In genomic region chrX:9885150-9885549, GRCh38 we compare ENCODE assay signal across 8 cellular contexts.
DNase-seq lines count a peak whose midpoint lies in the region; ATAC-seq, FAIRE-seq and TF ChIP-seq lines count a peak whose summit lies in the region.

No MANE protein-coding gene starts in this region.

- H3K36me3 ChIP-seq in small intestine (ENCODE audit: control insufficient read depth in 2 of 2, insufficient read depth in 2 of 2, low read length in 2 of 2): no peaks in the 10 kb centered on the region

- TF ChIP-seq EP300 in Ishikawa (IDR thresholded peaks at IDR 0.05; ENCODE audit: borderline replicate concordance): no peak

- H3K4me3 ChIP-seq in small intestine (ENCODE audit: low read depth in 1 of 2, low read length in 2 of 2): no peak overlapping the region

- H3K9me3 Mint-ChIP-seq in activated naive CD4-positive, alpha-beta T cell treated with anti-CD3 and anti-CD28 coated beads, Interleukin-2, amount 50 U/mL, for 72 hours: no peaks in the 10 kb centered on the region

- H3K4me1 ChIP-seq in small intestine (ENCODE audit: control insufficient read depth in 2 of 2, insufficient read depth in 1 of 2, low read depth in 1 of 2, low read length in 1 of 2): no peaks in the 10 kb centered on the region

- 8 to 16% (median 10%) methylated on average over 8 of the region's 8 CpGs for WGBS in small intestine, 3 donors

- no peaks in the 10 kb centered on the region for H3K27me3 ChIP-seq in small intestine (ENCODE audit: control insufficient read depth in 2 of 2, insufficient read depth in 2 of 2, low read length in 2 of 2)

- peak; percentile 70 for DNase-seq in AG20443 (ENCODE audit: low spot score)
- DNase-seq in SK-N-DZ (ENCODE audit: low spot score): peak; percentile 51
- DNase-seq in activated naive CD4-positive, alpha-beta T cell treated with anti-CD3 and anti-CD28 coated beads, Interleukin-2, amount 50 U/mL, for 72 hours (ENCODE audit: low spot score in 2 of 2): peak in 1 of 2 donors; percentile 41
- DNase-seq in left ventricle myocardium superior: peak; percentile 68
- DNase-seq in small intestine: peak; percentile 54

- intact Hi-C loops in left ventricle myocardium superior (cut with micrococcal nuclease): no loop called here

- TF ChIP-seq RAD21 in Ishikawa (IDR thresholded peaks at IDR 0.05; ENCODE audit: low read depth): peak; percentile 73

- H3K27ac ChIP-seq in small intestine (ENCODE audit: low read depth in 1 of 2, low read length in 1 of 2): no peak overlapping the region

- H3K27ac Mint-ChIP-seq in activated naive CD4-positive, alpha-beta T cell treated with anti-CD3 and anti-CD28 coated beads, Interleukin-2, amount 50 U/mL, for 72 hours: no peak overlapping the region

- FAIRE-seq in small intestine (lab: Jason Lieb, UNC): no peak

- peak; percentile 86 for ATAC-seq in GM18867 (IDR thresholded peaks at IDR 0.05; ENCODE audit: unreplicated experiment)
- ATAC-seq in activated naive CD4-positive, alpha-beta T cell treated with anti-CD3 and anti-CD28 coated beads, Interleukin-2, amount 50 U/mL, for 72 hours: peak; percentile 75 to 92
- ATAC-seq in left ventricle myocardium superior: peak; percentile 75
- ATAC-seq in HG02759 (IDR thresholded peaks at IDR 0.05; ENCODE audit: unreplicated experiment): no peak

- H3K9me3 ChIP-seq in small intestine (ENCODE audit: control insufficient read depth, low read depth): no peaks in the 10 kb centered on the region

- H3K36me3 Mint-ChIP-seq in activated naive CD4-positive, alpha-beta T cell treated with anti-CD3 and anti-CD28 coated beads, Interleukin-2, amount 50 U/mL, for 72 hours: no peaks in the 10 kb centered on the region

TF ChIP-seq in Ishikawa, 13 proteins besides CTCF, POLR2A, EP300 and RAD21:
- TF ChIP-seq TCF12 (IDR thresholded peaks at IDR 0.05; ENCODE audit: low read depth) (no peak), TAF1 (IDR thresholded peaks at IDR 0.05; ENCODE audit: low read depth) (no peak), NFIC (IDR thresholded peaks at IDR 0.05) (no peak), REST (IDR thresholded peaks at IDR 0.05; ENCODE audit: low read depth) (no peak), FOXM1 (IDR thresholded peaks at IDR 0.05; ENCODE audit: borderline replicate concordance, low read depth) (no peak), EGR1 (IDR thresholded peaks at IDR 0.05) (no peak), USF1 (IDR thresholded peaks at IDR 0.05) (no peak), CREB1 (IDR thresholded peaks at IDR 0.05; ENCODE audit: low read depth) (no peak), ZBTB7A (IDR thresholded peaks at IDR 0.05; ENCODE audit: low read depth) (no peak), TEAD4 (IDR thresholded peaks at IDR 0.05) (no peak), MAX (IDR thresholded peaks at IDR 0.05) (no peak), YY1 (IDR thresholded peaks at IDR 0.05; ENCODE audit: low read depth) (no peak), CEBPB (IDR thresholded peaks at IDR 0.05) (no peak)
